1 cellular context compared by ENCODE assay signal in the genomic region with DNA sequence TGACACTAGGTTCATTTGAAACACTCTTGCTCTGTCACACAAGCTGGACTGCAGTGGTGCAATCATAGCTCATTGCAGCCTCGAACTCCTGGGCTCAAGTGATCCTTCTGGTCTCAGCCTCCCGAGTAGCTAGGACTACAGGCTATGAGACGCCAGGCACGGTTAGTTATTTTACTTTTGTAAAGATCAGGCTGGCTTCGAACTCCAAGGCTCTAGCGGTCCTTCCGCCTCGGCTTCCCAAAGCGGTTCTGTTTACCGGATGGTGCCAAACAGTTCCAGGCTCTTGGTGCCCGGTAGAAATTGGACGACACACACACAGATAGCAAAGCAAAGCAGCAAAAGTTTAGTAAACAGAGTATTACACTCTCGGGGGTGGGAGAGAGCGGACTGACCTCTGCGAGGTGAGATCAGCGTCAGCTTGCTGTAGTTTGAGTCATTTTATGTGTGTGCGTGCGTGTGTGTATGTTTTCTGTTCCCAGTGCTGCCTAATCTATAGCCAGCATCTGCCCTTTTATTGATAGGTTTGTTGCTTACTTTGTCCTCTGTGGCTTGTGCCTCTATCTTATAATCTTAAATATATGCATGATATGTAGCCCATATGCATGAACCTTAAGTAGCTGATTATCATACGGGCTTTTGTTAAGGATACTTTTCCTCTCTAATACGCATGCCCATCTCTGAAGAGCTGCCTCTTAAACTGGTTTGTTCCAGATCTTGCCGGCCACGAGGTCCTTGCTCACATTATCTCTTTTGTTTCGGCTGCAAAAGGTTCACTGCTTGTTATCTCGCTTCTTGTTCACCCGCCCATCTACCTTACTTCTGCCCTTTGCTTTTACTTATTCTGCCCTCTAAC.
A peak's percentile ranks its signal among the peaks of the same experiment; 100 is the strongest.
TF ChIP-seq lines count a peak whose summit lies in the region.

No MANE protein-coding gene starts in this region.

TF ChIP-seq in HepG2, 621 proteins besides CTCF, POLR2A, EP300 and RAD21 (continued from another document and continues in another):
- TF ChIP-seq, protein P1, sequence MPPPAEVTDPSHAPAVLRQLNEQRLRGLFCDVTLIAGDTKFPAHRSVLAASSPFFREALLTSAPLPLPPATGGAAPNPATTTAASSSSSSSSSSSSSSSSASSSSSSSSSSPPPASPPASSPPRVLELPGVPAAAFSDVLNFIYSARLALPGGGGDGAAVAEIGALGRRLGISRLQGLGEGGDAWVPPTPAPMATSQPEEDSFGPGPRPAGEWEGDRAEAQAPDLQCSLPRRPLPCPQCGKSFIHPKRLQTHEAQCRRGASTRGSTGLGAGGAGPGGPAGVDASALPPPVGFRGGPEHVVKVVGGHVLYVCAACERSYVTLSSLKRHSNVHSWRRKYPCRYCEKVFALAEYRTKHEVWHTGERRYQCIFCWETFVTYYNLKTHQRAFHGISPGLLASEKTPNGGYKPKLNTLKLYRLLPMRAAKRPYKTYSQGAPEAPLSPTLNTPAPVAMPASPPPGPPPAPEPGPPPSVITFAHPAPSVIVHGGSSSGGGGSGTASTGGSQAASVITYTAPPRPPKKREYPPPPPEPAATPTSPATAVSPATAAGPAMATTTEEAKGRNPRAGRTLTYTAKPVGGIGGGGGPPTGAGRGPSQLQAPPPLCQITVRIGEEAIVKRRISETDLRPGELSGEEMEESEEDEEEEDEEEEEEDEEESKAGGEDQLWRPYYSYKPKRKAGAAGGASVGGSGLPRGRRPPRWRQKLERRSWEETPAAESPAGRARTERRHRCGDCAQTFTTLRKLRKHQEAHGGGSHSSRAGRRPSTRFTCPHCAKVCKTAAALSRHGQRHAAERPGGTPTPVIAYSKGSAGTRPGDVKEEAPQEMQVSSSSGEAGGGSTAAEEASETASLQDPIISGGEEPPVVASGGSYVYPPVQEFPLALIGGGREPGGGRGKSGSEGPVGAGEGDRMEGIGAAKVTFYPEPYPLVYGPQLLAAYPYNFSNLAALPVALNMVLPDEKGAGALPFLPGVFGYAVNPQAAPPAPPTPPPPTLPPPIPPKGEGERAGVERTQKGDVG (CRISPR knock-in tag; IDR thresholded peaks at IDR 0.05; ENCODE audit: borderline replicate concordance): no peak
- TF ChIP-seq, protein P2, sequence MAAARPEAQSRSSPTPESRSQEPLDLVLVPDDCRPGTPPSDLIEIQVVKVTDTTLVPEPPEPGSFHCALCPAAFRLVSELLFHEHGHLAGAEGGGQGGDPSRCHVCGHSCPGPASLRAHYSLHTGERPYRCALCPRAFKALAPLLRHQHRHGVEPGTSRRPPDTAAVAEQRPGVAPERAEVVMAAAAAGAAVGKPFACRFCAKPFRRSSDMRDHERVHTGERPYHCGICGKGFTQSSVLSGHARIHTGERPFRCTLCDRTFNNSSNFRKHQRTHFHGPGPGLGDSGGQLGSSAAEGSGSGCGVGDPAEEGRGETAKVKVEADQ (CRISPR knock-in tag; IDR thresholded peaks at IDR 0.05; ENCODE audit: borderline replicate concordance): peak; percentile 71; the same call in 1 of the 2 replicates
- TF ChIP-seq ZNF207 (IDR thresholded peaks at IDR 0.05; ENCODE audit: borderline replicate concordance) (no peak), SIX4 (CRISPR knock-in tag; IDR thresholded peaks at IDR 0.05) (0 out of 2 replicates have a peak, but pooled peaks have one; percentile 8), BHLHE40 (IDR thresholded peaks at IDR 0.05; ENCODE audit: low read length) (0 out of 2 replicates have a peak, but pooled peaks have one; percentile 37), KDM3A (CRISPR knock-in tag; IDR thresholded peaks at IDR 0.05; ENCODE audit: low read depth) (no peak), MIXL1 (CRISPR knock-in tag; IDR thresholded peaks at IDR 0.05) (0 out of 2 replicates have a peak, but pooled peaks have one; percentile 20), ZNF547 (CRISPR knock-in tag; IDR thresholded peaks at IDR 0.05) (peak; percentile 51; the same call in 1 of the 2 replicates), HES4 (CRISPR knock-in tag; IDR thresholded peaks at IDR 0.05; ENCODE audit: borderline replicate concordance) (no peak), ZNF33B (CRISPR knock-in tag; IDR thresholded peaks at IDR 0.05) (no peak), KLF12 (CRISPR knock-in tag; IDR thresholded peaks at IDR 0.05; ENCODE audit: borderline replicate concordance) (peak; percentile 61), KLF13 (CRISPR knock-in tag; IDR thresholded peaks at IDR 0.05) (no peak), GABPA (IDR thresholded peaks at IDR 0.05; ENCODE audit: low read depth, low read length) (no peak), GABPA (CRISPR knock-in tag; IDR thresholded peaks at IDR 0.05; ENCODE audit: low read depth) (peak; percentile 61), LCORL (IDR thresholded peaks at IDR 0.05) (no peak), LCORL (CRISPR knock-in tag; IDR thresholded peaks at IDR 0.05) (no peak), ZNF747 (CRISPR knock-in tag; IDR thresholded peaks at IDR 0.05; ENCODE audit: borderline replicate concordance) (no peak), ZFP36 (IDR thresholded peaks at IDR 0.05; ENCODE audit: borderline replicate concordance, low read depth, low read length, partially characterized antibody) (no peak), REL (CRISPR knock-in tag; conservative IDR thresholded peaks at IDR 0.05) (no peak), ATM (IDR thresholded peaks at IDR 0.05; ENCODE audit: borderline replicate concordance) (no peak), GTF3A (CRISPR knock-in tag; conservative IDR thresholded peaks at IDR 0.05) (no peak), HOXA9 (CRISPR knock-in tag; IDR thresholded peaks at IDR 0.05; ENCODE audit: borderline replicate concordance) (no peak), ZNF282 (IDR thresholded peaks at IDR 0.05; ENCODE audit: partially characterized antibody) (no peak), ARNT2 (CRISPR knock-in tag; IDR thresholded peaks at IDR 0.05; ENCODE audit: low read depth) (no peak; the same call in 1 of the 2 replicates), RBM39 (IDR thresholded peaks at IDR 0.05; ENCODE audit: low read depth, low read length, poor library complexity, severe bottlenecking) (no peak)
- TF ChIP-seq, protein P3, sequence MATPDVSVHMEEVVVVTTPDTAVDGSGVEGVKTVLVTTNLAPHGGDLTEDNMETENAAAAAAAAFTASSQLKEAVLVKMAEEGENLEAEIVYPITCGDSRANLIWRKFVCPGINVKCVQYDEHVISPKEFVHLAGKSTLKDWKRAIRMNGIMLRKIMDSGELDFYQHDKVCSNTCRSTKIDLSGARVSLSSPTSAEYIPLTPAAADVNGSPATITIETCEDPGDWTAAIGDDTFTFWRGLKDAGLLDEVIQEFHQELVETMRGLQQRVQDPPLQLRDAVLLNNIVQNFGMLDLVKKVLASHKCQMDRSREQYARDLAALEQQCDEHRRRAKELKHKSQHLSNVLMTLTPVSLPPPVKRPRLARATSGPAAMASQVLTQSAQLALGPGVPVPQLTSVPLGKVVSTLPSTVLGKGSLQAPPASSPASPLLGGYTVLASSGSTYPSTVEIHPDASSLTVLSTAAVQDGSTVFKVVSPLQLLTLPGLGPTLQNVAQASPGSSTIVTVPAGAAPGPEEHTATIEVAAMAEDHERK (CRISPR knock-in tag; IDR thresholded peaks at IDR 0.05; ENCODE audit: low read depth): no peak
- TF ChIP-seq, protein P4, sequence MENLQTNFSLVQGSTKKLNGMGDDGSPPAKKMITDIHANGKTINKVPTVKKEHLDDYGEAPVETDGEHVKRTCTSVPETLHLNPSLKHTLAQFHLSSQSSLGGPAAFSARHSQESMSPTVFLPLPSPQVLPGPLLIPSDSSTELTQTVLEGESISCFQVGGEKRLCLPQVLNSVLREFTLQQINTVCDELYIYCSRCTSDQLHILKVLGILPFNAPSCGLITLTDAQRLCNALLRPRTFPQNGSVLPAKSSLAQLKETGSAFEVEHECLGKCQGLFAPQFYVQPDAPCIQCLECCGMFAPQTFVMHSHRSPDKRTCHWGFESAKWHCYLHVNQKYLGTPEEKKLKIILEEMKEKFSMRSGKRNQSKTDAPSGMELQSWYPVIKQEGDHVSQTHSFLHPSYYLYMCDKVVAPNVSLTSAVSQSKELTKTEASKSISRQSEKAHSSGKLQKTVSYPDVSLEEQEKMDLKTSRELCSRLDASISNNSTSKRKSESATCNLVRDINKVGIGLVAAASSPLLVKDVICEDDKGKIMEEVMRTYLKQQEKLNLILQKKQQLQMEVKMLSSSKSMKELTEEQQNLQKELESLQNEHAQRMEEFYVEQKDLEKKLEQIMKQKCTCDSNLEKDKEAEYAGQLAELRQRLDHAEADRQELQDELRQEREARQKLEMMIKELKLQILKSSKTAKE (CRISPR knock-in tag; IDR thresholded peaks at IDR 0.05; ENCODE audit: borderline replicate concordance): no peak
- TF ChIP-seq, protein P5, sequence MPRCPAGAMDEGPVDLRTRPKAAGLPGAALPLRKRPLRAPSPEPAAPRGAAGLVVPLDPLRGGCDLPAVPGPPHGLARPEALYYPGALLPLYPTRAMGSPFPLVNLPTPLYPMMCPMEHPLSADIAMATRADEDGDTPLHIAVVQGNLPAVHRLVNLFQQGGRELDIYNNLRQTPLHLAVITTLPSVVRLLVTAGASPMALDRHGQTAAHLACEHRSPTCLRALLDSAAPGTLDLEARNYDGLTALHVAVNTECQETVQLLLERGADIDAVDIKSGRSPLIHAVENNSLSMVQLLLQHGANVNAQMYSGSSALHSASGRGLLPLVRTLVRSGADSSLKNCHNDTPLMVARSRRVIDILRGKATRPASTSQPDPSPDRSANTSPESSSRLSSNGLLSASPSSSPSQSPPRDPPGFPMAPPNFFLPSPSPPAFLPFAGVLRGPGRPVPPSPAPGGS (CRISPR knock-in tag; IDR thresholded peaks at IDR 0.05): peak; percentile 72; the same call in 1 of the 2 replicates
- TF ChIP-seq, protein P6, sequence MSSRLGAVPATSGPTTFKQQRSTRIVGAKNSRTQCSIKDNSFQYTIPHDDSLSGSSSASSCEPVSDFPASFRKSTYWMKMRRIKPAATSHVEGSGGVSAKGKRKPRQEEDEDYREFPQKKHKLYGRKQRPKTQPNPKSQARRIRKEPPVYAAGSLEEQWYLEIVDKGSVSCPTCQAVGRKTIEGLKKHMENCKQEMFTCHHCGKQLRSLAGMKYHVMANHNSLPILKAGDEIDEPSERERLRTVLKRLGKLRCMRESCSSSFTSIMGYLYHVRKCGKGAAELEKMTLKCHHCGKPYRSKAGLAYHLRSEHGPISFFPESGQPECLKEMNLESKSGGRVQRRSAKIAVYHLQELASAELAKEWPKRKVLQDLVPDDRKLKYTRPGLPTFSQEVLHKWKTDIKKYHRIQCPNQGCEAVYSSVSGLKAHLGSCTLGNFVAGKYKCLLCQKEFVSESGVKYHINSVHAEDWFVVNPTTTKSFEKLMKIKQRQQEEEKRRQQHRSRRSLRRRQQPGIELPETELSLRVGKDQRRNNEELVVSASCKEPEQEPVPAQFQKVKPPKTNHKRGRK (CRISPR knock-in tag; IDR thresholded peaks at IDR 0.05): no peak
- TF ChIP-seq, protein P7, sequence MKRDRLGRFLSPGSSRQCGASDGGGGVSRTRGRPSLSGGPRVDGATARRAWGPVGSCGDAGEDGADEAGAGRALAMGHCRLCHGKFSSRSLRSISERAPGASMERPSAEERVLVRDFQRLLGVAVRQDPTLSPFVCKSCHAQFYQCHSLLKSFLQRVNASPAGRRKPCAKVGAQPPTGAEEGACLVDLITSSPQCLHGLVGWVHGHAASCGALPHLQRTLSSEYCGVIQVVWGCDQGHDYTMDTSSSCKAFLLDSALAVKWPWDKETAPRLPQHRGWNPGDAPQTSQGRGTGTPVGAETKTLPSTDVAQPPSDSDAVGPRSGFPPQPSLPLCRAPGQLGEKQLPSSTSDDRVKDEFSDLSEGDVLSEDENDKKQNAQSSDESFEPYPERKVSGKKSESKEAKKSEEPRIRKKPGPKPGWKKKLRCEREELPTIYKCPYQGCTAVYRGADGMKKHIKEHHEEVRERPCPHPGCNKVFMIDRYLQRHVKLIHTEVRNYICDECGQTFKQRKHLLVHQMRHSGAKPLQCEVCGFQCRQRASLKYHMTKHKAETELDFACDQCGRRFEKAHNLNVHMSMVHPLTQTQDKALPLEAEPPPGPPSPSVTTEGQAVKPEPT (CRISPR knock-in tag; IDR thresholded peaks at IDR 0.05; ENCODE audit: low read depth): no peak
- TF ChIP-seq, protein P8, sequence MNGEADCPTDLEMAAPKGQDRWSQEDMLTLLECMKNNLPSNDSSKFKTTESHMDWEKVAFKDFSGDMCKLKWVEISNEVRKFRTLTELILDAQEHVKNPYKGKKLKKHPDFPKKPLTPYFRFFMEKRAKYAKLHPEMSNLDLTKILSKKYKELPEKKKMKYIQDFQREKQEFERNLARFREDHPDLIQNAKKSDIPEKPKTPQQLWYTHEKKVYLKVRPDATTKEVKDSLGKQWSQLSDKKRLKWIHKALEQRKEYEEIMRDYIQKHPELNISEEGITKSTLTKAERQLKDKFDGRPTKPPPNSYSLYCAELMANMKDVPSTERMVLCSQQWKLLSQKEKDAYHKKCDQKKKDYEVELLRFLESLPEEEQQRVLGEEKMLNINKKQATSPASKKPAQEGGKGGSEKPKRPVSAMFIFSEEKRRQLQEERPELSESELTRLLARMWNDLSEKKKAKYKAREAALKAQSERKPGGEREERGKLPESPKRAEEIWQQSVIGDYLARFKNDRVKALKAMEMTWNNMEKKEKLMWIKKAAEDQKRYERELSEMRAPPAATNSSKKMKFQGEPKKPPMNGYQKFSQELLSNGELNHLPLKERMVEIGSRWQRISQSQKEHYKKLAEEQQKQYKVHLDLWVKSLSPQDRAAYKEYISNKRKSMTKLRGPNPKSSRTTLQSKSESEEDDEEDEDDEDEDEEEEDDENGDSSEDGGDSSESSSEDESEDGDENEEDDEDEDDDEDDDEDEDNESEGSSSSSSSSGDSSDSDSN (CRISPR knock-in tag; IDR thresholded peaks at IDR 0.05): no peak
- TF ChIP-seq, protein P9, sequence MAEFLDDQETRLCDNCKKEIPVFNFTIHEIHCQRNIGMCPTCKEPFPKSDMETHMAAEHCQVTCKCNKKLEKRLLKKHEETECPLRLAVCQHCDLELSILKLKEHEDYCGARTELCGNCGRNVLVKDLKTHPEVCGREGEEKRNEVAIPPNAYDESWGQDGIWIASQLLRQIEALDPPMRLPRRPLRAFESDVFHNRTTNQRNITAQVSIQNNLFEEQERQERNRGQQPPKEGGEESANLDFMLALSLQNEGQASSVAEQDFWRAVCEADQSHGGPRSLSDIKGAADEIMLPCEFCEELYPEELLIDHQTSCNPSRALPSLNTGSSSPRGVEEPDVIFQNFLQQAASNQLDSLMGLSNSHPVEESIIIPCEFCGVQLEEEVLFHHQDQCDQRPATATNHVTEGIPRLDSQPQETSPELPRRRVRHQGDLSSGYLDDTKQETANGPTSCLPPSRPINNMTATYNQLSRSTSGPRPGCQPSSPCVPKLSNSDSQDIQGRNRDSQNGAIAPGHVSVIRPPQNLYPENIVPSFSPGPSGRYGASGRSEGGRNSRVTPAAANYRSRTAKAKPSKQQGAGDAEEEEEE (CRISPR knock-in tag; IDR thresholded peaks at IDR 0.05; ENCODE audit: borderline replicate concordance): peak; percentile 83; the same call in 1 of the 2 replicates
- TF ChIP-seq, protein P10, sequence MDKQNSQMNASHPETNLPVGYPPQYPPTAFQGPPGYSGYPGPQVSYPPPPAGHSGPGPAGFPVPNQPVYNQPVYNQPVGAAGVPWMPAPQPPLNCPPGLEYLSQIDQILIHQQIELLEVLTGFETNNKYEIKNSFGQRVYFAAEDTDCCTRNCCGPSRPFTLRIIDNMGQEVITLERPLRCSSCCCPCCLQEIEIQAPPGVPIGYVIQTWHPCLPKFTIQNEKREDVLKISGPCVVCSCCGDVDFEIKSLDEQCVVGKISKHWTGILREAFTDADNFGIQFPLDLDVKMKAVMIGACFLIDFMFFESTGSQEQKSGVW (CRISPR knock-in tag; IDR thresholded peaks at IDR 0.05; ENCODE audit: borderline replicate concordance): 0 out of 2 replicates have a peak, but pooled peaks have one; percentile 9
- TF ChIP-seq, protein P11, sequence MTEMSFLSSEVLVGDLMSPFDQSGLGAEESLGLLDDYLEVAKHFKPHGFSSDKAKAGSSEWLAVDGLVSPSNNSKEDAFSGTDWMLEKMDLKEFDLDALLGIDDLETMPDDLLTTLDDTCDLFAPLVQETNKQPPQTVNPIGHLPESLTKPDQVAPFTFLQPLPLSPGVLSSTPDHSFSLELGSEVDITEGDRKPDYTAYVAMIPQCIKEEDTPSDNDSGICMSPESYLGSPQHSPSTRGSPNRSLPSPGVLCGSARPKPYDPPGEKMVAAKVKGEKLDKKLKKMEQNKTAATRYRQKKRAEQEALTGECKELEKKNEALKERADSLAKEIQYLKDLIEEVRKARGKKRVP (CRISPR knock-in tag; IDR thresholded peaks at IDR 0.05): peak in 1 of 2 experiments; percentile 40; a peak in 1 of 4 replicates
